Comparison of ENCODE assay signal across 1 cellular context in the genomic region with DNA sequence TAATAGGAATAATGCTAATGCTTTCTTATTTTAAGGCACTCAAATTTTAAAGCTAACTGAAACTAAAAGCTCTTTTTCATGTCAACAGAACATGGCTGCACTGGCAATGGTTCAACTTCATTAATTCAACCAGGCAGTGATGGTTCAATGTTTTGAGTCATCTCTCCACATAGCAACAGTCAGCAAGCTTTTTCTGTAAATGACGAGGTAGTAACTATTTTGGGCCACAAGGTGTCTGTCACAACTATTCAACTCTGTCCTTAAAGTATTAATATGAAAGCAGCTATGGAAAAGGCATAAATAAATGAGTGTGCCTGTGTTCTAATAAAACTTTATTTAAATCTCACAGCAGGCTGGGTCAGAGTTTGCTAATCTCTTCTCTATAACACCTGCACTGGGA.
TF ChIP-seq lines count a peak whose summit lies in the region.

No MANE protein-coding gene starts in this region.

TF ChIP-seq in GM12878, 131 proteins besides CTCF, POLR2A, EP300 and RAD21 (continued from another document):
- TF ChIP-seq, protein P1, sequence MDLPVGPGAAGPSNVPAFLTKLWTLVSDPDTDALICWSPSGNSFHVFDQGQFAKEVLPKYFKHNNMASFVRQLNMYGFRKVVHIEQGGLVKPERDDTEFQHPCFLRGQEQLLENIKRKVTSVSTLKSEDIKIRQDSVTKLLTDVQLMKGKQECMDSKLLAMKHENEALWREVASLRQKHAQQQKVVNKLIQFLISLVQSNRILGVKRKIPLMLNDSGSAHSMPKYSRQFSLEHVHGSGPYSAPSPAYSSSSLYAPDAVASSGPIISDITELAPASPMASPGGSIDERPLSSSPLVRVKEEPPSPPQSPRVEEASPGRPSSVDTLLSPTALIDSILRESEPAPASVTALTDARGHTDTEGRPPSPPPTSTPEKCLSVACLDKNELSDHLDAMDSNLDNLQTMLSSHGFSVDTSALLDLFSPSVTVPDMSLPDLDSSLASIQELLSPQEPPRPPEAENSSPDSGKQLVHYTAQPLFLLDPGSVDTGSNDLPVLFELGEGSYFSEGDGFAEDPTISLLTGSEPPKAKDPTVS (IDR thresholded peaks at IDR 0.05; ENCODE audit: low read depth, low read length): no peak
- TF ChIP-seq TCF12 (IDR thresholded peaks at IDR 0.05; ENCODE audit: low read depth, low read length) (no peak), RUNX3 (IDR thresholded peaks at IDR 0.05; ENCODE audit: low read length) (no peak), CHD1 (IDR thresholded peaks at IDR 0.05; ENCODE audit: low read depth, low read length) (no peak), ZNF24 (IDR thresholded peaks at IDR 0.05) (peak; percentile 90), JUNB (IDR thresholded peaks at IDR 0.05) (no peak)
- TF ChIP-seq, protein P2, sequence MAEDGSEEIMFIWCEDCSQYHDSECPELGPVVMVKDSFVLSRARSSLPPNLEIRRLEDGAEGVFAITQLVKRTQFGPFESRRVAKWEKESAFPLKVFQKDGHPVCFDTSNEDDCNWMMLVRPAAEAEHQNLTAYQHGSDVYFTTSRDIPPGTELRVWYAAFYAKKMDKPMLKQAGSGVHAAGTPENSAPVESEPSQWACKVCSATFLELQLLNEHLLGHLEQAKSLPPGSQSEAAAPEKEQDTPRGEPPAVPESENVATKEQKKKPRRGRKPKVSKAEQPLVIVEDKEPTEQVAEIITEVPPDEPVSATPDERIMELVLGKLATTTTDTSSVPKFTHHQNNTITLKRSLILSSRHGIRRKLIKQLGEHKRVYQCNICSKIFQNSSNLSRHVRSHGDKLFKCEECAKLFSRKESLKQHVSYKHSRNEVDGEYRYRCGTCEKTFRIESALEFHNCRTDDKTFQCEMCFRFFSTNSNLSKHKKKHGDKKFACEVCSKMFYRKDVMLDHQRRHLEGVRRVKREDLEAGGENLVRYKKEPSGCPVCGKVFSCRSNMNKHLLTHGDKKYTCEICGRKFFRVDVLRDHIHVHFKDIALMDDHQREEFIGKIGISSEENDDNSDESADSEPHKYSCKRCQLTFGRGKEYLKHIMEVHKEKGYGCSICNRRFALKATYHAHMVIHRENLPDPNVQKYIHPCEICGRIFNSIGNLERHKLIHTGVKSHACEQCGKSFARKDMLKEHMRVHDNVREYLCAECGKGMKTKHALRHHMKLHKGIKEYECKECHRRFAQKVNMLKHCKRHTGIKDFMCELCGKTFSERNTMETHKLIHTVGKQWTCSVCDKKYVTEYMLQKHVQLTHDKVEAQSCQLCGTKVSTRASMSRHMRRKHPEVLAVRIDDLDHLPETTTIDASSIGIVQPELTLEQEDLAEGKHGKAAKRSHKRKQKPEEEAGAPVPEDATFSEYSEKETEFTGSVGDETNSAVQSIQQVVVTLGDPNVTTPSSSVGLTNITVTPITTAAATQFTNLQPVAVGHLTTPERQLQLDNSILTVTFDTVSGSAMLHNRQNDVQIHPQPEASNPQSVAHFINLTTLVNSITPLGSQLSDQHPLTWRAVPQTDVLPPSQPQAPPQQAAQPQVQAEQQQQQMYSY (CRISPR knock-in tag; IDR thresholded peaks at IDR 0.05): no peak
- TF ChIP-seq, protein P3, sequence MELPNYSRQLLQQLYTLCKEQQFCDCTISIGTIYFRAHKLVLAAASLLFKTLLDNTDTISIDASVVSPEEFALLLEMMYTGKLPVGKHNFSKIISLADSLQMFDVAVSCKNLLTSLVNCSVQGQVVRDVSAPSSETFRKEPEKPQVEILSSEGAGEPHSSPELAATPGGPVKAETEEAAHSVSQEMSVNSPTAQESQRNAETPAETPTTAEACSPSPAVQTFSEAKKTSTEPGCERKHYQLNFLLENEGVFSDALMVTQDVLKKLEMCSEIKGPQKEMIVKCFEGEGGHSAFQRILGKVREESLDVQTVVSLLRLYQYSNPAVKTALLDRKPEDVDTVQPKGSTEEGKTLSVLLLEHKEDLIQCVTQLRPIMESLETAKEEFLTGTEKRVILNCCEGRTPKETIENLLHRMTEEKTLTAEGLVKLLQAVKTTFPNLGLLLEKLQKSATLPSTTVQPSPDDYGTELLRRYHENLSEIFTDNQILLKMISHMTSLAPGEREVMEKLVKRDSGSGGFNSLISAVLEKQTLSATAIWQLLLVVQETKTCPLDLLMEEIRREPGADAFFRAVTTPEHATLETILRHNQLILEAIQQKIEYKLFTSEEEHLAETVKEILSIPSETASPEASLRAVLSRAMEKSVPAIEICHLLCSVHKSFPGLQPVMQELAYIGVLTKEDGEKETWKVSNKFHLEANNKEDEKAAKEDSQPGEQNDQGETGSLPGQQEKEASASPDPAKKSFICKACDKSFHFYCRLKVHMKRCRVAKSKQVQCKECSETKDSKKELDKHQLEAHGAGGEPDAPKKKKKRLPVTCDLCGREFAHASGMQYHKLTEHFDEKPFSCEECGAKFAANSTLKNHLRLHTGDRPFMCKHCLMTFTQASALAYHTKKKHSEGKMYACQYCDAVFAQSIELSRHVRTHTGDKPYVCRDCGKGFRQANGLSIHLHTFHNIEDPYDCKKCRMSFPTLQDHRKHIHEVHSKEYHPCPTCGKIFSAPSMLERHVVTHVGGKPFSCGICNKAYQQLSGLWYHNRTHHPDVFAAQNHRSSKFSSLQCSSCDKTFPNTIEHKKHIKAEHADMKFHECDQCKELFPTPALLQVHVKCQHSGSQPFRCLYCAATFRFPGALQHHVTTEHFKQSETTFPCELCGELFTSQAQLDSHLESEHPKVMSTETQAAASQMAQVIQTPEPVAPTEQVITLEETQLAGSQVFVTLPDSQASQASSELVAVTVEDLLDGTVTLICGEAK (IDR thresholded peaks at IDR 0.05; ENCODE audit: borderline replicate concordance): peak; percentile 77
